8 cellular contexts compared by ENCODE assay signal in genomic region chr7:94003446-94004023, GRCh38. TPM values are rescaled to one million over a fixed set of nuclear protein-coding genes. Genes with fewer than 3 reads are reported as not detected.
A peak's percentile ranks its signal among the peaks of the same experiment; 100 is the strongest.
DNase-seq lines count a peak whose midpoint lies in the region; ATAC-seq, FAIRE-seq and TF ChIP-seq lines count a peak whose summit lies in the region.

No MANE protein-coding gene starts in this region.

- DNase-seq in WERI-Rb-1 (no peak), fibroblast of villous mesenchyme (ENCODE audit: low read depth) (peak; percentile 57), pancreas (no peak), NCI-H1694 (lab: John Stamatoyannopoulos, UW) (no peak), mesenteric fat pad (ENCODE audit: low spot score) (no peak)

- peaks cover 29% of the 10 kb centered on the region for H3K36me3 ChIP-seq in DOHH2 (ENCODE audit: control insufficient read depth, low read length)
- H3K36me3 ChIP-seq in WERI-Rb-1, result 0 out of 2 replicates have a peak, but pooled peaks cover 3% of the 10 kb centered on the region
- no peaks in the 10 kb centered on the region for H3K36me3 ChIP-seq in pancreas

- peak overlapping the region; percentile 87 for H3K4me2 ChIP-seq in DOHH2 (ENCODE audit: low read length)

- no peak for FAIRE-seq in pancreas (lab: Jason Lieb, UNC)

- ATAC-seq in GM19455 (IDR thresholded peaks at IDR 0.05; ENCODE audit: unreplicated experiment) (peak; percentile 32), HG03457 (IDR thresholded peaks at IDR 0.05; ENCODE audit: unreplicated experiment) (peak; percentile 18), pancreas (peak; percentile 45 to 71 (median 60))

- H3K9me3 ChIP-seq in DOHH2 (ENCODE audit: control insufficient read depth, insufficient read depth, low read length), result no peaks in the 10 kb centered on the region
- no peaks in the 10 kb centered on the region for H3K9me3 ChIP-seq in WERI-Rb-1 (ENCODE audit: severe bottlenecking)
- no peaks in the 10 kb centered on the region for H3K9me3 ChIP-seq in pancreas

- H4K20me1 ChIP-seq in DOHH2 (ENCODE audit: control insufficient read depth, insufficient read depth, low read depth, low read length), result no peaks in the 10 kb centered on the region

- peaks cover 4% of the 10 kb centered on the region; the same call in 1 of the 2 replicates for H3F3A ChIP-seq in DOHH2 (ENCODE audit: control insufficient read depth, insufficient read depth)

- no peak for TF ChIP-seq CTCF in DOHH2 (IDR thresholded peaks at IDR 0.05; ENCODE audit: low read depth, low read length, poor library complexity, severe bottlenecking)
- TF ChIP-seq CTCF in WERI-Rb-1 (IDR thresholded peaks at IDR 0.05; ENCODE audit: low read depth, low read length), result no peak
- TF ChIP-seq CTCF in fibroblast of villous mesenchyme (IDR thresholded peaks at IDR 0.05; ENCODE audit: insufficient read depth, low read depth, low read length), result no peak
- no peak for TF ChIP-seq CTCF in pancreas (IDR thresholded peaks at IDR 0.05)

- H3K4me1 ChIP-seq in DOHH2 (ENCODE audit: control insufficient read depth, low read length), result peaks cover 56% of the 10 kb centered on the region
- peaks cover 0 to 16% (median 5%) of the 10 kb centered on the region in 3 donors for H3K4me1 ChIP-seq in pancreas

- H3K27me3 ChIP-seq in DOHH2 (ENCODE audit: control insufficient read depth, low read length), result no peaks in the 10 kb centered on the region
- H3K27me3 ChIP-seq in WERI-Rb-1 (ENCODE audit: insufficient read depth, low read depth, severe bottlenecking), result no peaks in the 10 kb centered on the region
- peaks cover 0 to 7% (median 3%) of the 10 kb centered on the region in 4 donors for H3K27me3 ChIP-seq in pancreas

- intact Hi-C loops in pancreas (cut with DNase I), result no loop called here

- H3K4me3 ChIP-seq in DOHH2 (ENCODE audit: low read length) (peak overlapping the region; percentile 83), WERI-Rb-1 (ENCODE audit: low read depth, low read length) (peak overlapping the region; percentile 89), fibroblast of villous mesenchyme (ENCODE audit: low read depth, low read length) (peak overlapping the region; percentile 95), pancreas (peak overlapping the region; percentile 46 to 73 (median 51))

- H3K9me2 ChIP-seq in DOHH2 (replicated peaks; ENCODE audit: control insufficient read depth, low read length), result no peaks in the 10 kb centered on the region

- WGBS in pancreas, 2 donors, result 1 to 2% methylated on average over 16 of the region's 16 CpGs

- H3K79me2 ChIP-seq in DOHH2 (ENCODE audit: control insufficient read depth, low read length), result peaks cover 50% of the 10 kb centered on the region

- peak overlapping the region; percentile 33; the same call in 1 of the 2 replicates for H3K27ac ChIP-seq in DOHH2 (ENCODE audit: low read depth, low read length)
- H3K27ac ChIP-seq in WERI-Rb-1, result peak overlapping the region; percentile 79
- peak overlapping the region; percentile 75 to 91 (median 78) for H3K27ac ChIP-seq in pancreas

RNA-seq across cellular contexts. Expression of gene BET1, which starts 0.6 kb away (rescaled TPM):
- total RNA-seq in fibroblast of villous mesenchyme, result 21.6 and 44.5 TPM in 2 replicates
- total RNA-seq in pancreas, result 10 to 100 TPM; 13.8 to 24.6 (median 16.4) TPM
- 10 to 100 TPM; 18.6 to 23.2 TPM for polyA plus RNA-seq in pancreas
- 20.6 TPM for total RNA-seq in mesenteric fat pad
